9 cellular contexts compared by ENCODE assay signal in genomic region chr3:115922681-115923347, GRCh38.
DNase-seq lines count a peak whose midpoint lies in the region; TF ChIP-seq lines count a peak whose summit lies in the region.
"Had no signal": no experiment of that assay in that cellular context is flagged by ENCODE, and none has a peak within 500 bp of the region (broad histone marks: within the 10 kb centered on the region; RNA-seq: fewer than 3 reads in every experiment).

No MANE protein-coding gene starts in this region.

- H3K9me2 ChIP-seq in Loucy (replicated peaks; ENCODE audit: low read depth, low read length) = no peaks in the 10 kb centered on the region

- H3K4me3 Mint-ChIP-seq in chondrocyte (ENCODE audit: unreplicated experiment) (no peak overlapping the region), CD14-positive monocyte (no peak overlapping the region)

- H3K27me3 Mint-ChIP-seq in chondrocyte (ENCODE audit: low read depth) (no peaks in the 10 kb centered on the region), CD14-positive monocyte (ENCODE audit: low read depth in 3 of 3) (peaks cover 0 to 2% (median 2%) of the 10 kb centered on the region in 3 donors)

- no peaks in the 10 kb centered on the region for H3K9me3 ChIP-seq in Loucy (ENCODE audit: insufficient read depth, low read depth, low read length)
- H3K9me3 ChIP-seq: BLaER1 treated with 17β-estradiol and CSF1 and Interleukin-3, amounts not matched to agents 10 nM and 100 nM had no signal

- DNase-seq in NCI-H2196 (lab: John Stamatoyannopoulos, UW; ENCODE audit: unreplicated experiment) (peak; percentile 13), NCI-H2196 treated with DMSO at 0.1 percent for 48 hours (lab: John Stamatoyannopoulos, UW; ENCODE audit: unreplicated experiment) (no peak), chondrocyte (ENCODE audit: low spot score) (no peak), renal cortical epithelial cell (ENCODE audit: low read depth) (peak; percentile 58), NOMO-1 treated with dmso at 0.1 percent for 144 hours (lab: John Stamatoyannopoulos, UW; ENCODE audit: unreplicated experiment) (no peak), T1000 (lab: John Stamatoyannopoulos, UW) (no peak), CD14-positive monocyte (ENCODE audit: low spot score) (no peak)

- H3K27ac Mint-ChIP-seq in chondrocyte (ENCODE audit: unreplicated experiment) (no peak overlapping the region), CD14-positive monocyte (no peak overlapping the region)

- no peak overlapping the region for H2AFZ ChIP-seq in Loucy (ENCODE audit: low read length)

- H3K4me1 ChIP-seq in Loucy (ENCODE audit: insufficient read depth, low read length, poor library complexity, severe bottlenecking) = no peaks in the 10 kb centered on the region

- H3K36me3 Mint-ChIP-seq in chondrocyte (ENCODE audit: low read depth) (peaks cover 3% of the 10 kb centered on the region), CD14-positive monocyte (no peaks in the 10 kb centered on the region)

- no peaks in the 10 kb centered on the region for H3F3A ChIP-seq in Loucy (ENCODE audit: low read depth)

- no peak overlapping the region for H3K4me3 ChIP-seq in Loucy (ENCODE audit: low read length, poor library complexity, severe bottlenecking)
- H3K4me3 ChIP-seq: BLaER1 treated with 17β-estradiol and CSF1 and Interleukin-3, amounts not matched to agents 10 nM and 100 nM had no signal

- H4K20me1 ChIP-seq in Loucy (ENCODE audit: insufficient read depth, low read length, poor library complexity, severe bottlenecking) = no peaks in the 10 kb centered on the region
- H4K20me1 ChIP-seq: BLaER1 treated with 17β-estradiol and CSF1 and Interleukin-3, amounts not matched to agents 10 nM and 100 nM had no signal

- no peaks in the 10 kb centered on the region for H3K4me1 Mint-ChIP-seq in chondrocyte (ENCODE audit: low read depth)
- H3K4me1 Mint-ChIP-seq in CD14-positive monocyte = no peaks in the 10 kb centered on the region

- no peaks in the 10 kb centered on the region for H3K27me3 ChIP-seq in Loucy (ENCODE audit: insufficient read depth, low read length, poor library complexity, severe bottlenecking)
- H3K27me3 ChIP-seq: BLaER1 treated with 17β-estradiol and CSF1 and Interleukin-3, amounts not matched to agents 10 nM and 100 nM had no signal

- TF ChIP-seq CTCF in Loucy (conservative IDR thresholded peaks at IDR 0.05; ENCODE audit: low read length) (peak; percentile 50), chondrocyte (IDR thresholded peaks at IDR 0.05) (peak; percentile 75), CD14-positive monocyte (IDR thresholded peaks at IDR 0.05) (no peak)

- no peak overlapping the region for H3K4me2 ChIP-seq in Loucy (ENCODE audit: low read depth, low read length, poor library complexity, severe bottlenecking)
- H3K4me2 ChIP-seq: BLaER1 treated with 17β-estradiol and CSF1 and Interleukin-3, amounts not matched to agents 10 nM and 100 nM had no signal

- no peaks in the 10 kb centered on the region for H3K79me2 ChIP-seq in Loucy (ENCODE audit: insufficient read depth, low read length)

- no peaks in the 10 kb centered on the region for H3K36me3 ChIP-seq in Loucy (ENCODE audit: insufficient read depth, low read length)
- H3K36me3 ChIP-seq: BLaER1 treated with 17β-estradiol and CSF1 and Interleukin-3, amounts not matched to agents 10 nM and 100 nM had no signal

- H3K9ac ChIP-seq in Loucy (ENCODE audit: low read depth, low read length, poor library complexity, severe bottlenecking) = no peak overlapping the region
- H3K9ac ChIP-seq: BLaER1 treated with 17β-estradiol and CSF1 and Interleukin-3, amounts not matched to agents 10 nM and 100 nM had no signal

- peaks cover 14% of the 10 kb centered on the region for H3K9me3 Mint-ChIP-seq in chondrocyte (ENCODE audit: low read depth)
- peaks cover 0 to 3% (median 1%) of the 10 kb centered on the region in 7 donors for H3K9me3 Mint-ChIP-seq in CD14-positive monocyte

- intact Hi-C loops in CD14-positive monocyte (cut with micrococcal nuclease) = no loop called here

Comparison
In these comparisons a context has a peak if more than half of its experiments do, and no peak if none do; other contexts are left out.
1. DNase-seq: peak in NCI-H2196 (single experiment) and renal cortical epithelial cell (single experiment); none in NCI-H2196 treated with DMSO at 0.1 percent for 48 hours (single experiment), chondrocyte (single experiment), NOMO-1 treated with dmso at 0.1 percent for 144 hours (single experiment), T1000 (single experiment) and CD14-positive monocyte (single experiment).